ENCODE assay signal across 6 cellular contexts in the genomic region with DNA sequence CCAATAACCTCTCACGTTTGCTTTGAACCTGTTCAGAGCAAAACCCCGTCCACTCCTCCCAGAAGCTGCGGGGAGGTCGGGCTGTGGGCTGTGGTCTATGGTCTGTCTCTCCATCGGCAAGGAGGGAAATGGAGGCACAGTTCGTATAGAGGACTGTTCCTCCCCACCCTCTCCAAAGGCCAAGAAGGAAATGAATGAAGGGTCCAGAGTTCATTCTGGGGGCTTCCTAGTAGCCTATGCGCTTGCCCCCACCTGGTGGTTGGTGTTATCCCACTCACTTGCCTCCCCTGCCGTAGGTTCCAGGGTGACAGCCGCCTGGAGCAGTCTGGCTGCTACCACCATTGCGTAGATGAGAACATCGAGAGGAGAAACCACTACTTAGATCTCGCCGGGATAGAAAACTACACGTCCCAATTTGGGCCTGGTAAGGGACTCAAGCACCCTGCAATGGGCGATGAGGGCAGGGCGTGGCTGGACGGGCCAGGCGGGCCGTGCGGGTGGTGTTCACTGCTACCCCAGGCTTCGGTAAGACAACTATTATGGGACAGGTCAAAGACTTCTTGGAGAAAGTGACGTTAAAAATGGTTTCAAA. TPM values are rescaled to one million over a fixed set of nuclear protein-coding genes. Genes with fewer than 3 reads are reported as not detected.
"Had no signal": no experiment of that assay in that cellular context is flagged by ENCODE, and none has a peak within 500 bp of the region (broad histone marks: within the 10 kb centered on the region; RNA-seq: fewer than 3 reads in every experiment).

No MANE protein-coding gene starts in this region.

- ATAC-seq: GM23338 had no signal

- H3K4me3 Mint-ChIP-seq: GM23338, H9, IgD-negative memory B cell had no signal

- H3K27ac Mint-ChIP-seq: GM23338, H9, IgD-negative memory B cell had no signal

- H3K9me3 Mint-ChIP-seq: GM23338, H9, IgD-negative memory B cell had no signal

- H3K36me3 Mint-ChIP-seq: IgD-negative memory B cell had no signal

- DNase-seq: H9, HCEC 1CT, KBM-7 had no signal

RNA-seq across cellular contexts. Expression of gene SNX20, which starts 49.0 kb away (rescaled TPM):
- total RNA-seq: GM23338, H1, H9 had no signal
